ENCODE assay signal across 1 cellular context in the genomic region with DNA sequence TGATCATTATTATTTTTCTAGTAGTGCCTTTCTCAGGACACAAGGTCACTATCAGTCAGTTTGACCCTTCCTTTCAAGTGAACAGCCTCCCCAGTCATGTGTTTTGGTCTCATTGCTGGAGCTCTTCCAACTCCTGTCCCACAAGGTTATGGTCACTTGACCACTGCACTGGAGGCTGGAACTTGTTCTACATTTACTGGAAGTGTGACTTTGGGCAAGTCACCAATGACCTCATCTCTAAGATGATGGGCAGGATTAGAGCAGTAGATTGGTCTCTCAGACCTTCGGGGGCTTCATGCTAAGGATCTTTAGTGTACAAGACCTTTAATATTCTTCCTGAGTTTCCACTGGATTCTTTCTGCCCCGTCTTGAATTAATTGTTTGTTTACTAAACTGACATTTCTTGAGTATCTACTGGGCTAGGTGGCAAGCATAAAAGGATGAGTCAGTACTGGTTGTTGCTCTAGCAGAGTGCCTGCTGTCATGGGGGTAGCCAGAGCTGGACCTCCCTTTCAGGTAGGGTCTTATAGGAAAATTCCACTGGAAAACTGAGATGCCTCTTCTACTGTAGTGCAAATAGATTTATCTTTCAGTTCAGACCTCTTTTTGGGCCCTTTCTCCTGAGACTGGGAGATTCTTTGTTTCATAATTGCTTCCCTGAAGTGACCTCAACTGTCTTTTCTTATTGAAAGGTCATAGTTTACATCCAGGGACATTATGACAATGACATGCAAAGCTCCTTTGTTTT.
TF ChIP-seq lines count a peak whose summit lies in the region.

No MANE protein-coding gene starts in this region.

TF ChIP-seq in GM23338, 12 proteins besides CTCF, POLR2A, EP300 and RAD21:
- TF ChIP-seq, protein P1, sequence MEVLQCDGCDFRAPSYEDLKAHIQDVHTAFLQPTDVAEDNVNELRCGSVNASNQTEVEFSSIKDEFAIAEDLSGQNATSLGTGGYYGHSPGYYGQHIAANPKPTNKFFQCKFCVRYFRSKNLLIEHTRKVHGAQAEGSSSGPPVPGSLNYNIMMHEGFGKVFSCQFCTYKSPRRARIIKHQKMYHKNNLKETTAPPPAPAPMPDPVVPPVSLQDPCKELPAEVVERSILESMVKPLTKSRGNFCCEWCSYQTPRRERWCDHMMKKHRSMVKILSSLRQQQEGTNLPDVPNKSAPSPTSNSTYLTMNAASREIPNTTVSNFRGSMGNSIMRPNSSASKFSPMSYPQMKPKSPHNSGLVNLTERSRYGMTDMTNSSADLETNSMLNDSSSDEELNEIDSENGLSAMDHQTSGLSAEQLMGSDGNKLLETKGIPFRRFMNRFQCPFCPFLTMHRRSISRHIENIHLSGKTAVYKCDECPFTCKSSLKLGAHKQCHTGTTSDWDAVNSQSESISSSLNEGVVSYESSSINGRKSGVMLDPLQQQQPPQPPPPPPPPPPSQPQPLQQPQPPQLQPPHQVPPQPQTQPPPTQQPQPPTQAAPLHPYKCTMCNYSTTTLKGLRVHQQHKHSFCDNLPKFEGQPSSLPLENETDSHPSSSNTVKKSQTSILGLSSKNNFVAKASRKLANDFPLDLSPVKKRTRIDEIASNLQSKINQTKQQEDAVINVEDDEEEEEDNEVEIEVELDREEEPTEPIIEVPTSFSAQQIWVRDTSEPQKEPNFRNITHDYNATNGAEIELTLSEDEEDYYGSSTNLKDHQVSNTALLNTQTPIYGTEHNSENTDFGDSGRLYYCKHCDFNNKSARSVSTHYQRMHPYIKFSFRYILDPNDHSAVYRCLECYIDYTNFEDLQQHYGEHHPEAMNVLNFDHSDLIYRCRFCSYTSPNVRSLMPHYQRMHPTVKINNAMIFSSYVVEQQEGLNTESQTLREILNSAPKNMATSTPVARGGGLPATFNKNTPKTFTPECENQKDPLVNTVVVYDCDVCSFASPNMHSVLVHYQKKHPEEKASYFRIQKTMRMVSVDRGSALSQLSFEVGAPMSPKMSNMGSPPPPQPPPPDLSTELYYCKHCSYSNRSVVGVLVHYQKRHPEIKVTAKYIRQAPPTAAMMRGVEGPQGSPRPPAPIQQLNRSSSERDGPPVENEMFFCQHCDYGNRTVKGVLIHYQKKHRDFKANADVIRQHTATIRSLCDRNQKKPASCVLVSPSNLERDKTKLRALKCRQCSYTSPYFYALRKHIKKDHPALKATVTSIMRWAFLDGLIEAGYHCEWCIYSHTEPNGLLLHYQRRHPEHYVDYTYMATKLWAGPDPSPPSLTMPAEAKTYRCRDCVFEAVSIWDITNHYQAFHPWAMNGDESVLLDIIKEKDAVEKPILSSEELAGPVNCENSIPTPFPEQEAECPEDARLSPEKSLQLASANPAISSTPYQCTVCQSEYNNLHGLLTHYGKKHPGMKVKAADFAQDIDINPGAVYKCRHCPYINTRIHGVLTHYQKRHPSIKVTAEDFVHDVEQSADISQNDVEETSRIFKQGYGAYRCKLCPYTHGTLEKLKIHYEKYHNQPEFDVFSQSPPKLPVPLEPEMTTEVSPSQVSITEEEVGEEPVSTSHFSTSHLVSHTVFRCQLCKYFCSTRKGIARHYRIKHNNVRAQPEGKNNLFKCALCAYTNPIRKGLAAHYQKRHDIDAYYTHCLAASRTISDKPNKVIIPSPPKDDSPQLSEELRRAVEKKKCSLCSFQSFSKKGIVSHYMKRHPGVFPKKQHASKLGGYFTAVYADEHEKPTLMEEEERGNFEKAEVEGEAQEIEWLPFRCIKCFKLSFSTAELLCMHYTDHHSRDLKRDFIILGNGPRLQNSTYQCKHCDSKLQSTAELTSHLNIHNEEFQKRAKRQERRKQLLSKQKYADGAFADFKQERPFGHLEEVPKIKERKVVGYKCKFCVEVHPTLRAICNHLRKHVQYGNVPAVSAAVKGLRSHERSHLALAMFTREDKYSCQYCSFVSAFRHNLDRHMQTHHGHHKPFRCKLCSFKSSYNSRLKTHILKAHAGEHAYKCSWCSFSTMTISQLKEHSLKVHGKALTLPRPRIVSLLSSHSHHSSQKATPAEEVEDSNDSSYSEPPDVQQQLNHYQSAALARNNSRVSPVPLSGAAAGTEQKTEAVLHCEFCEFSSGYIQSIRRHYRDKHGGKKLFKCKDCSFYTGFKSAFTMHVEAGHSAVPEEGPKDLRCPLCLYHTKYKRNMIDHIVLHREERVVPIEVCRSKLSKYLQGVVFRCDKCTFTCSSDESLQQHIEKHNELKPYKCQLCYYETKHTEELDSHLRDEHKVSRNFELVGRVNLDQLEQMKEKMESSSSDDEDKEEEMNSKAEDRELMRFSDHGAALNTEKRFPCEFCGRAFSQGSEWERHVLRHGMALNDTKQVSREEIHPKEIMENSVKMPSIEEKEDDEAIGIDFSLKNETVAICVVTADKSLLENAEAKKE (CRISPR knock-in tag; IDR thresholded peaks at IDR 0.05) = 0 out of 2 replicates have a peak, but pooled peaks have one; percentile 31
- TF ChIP-seq JUNB (IDR thresholded peaks at IDR 0.05; ENCODE audit: unreplicated experiment) (no peak), STAT1 (IDR thresholded peaks at IDR 0.05; ENCODE audit: unreplicated experiment) (no peak), POLR2AphosphoS5 (IDR thresholded peaks at IDR 0.05; ENCODE audit: low read depth) (no peak), NANOG (IDR thresholded peaks at IDR 0.05; ENCODE audit: borderline replicate concordance) (peak; percentile 83)
